Comparison of ENCODE assay signal across 9 cellular contexts in the genomic region with DNA sequence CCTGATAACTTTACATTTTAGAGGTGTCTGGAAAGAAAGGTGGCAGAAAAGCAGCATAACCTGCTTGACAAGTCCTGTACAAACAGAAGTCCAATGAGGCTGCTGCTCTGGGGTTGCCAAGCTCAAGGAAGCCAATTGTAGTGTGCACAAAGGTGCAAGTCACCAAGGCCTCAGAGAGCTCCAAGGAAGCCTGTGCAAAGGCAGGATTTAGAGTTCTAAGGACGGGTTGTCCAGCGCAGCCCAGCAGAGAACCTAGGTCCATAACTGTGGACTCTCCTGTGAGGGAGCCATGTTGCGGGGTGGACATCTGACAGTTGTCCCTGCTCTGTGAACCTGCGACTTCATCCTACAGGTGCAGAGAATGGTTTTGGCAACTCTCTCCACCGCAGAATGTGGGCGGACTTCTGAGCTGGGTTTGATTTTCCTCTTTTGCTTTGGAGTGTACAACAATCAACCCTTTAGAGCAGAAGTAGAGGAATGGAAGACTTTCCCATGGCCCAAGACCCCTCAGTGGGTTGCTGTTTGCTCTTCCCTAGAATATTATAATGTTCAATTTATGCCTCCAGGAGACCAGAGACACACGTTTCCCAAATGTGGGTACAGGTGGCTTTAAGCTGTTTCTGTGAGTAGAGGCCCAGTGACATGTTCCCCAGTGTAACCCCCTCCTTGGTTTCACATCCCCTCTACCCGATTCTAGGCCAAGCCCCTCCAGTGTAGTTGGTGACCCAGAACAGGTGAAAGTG.
DNase-seq lines count a peak whose midpoint lies in the region; ATAC-seq, FAIRE-seq and TF ChIP-seq lines count a peak whose summit lies in the region.
"Had no signal": no experiment of that assay in that cellular context is flagged by ENCODE, and none has a peak within 500 bp of the region (broad histone marks: within the 10 kb centered on the region; RNA-seq: fewer than 3 reads in every experiment).

No MANE protein-coding gene starts in this region.

- peaks cover 89% of the 10 kb centered on the region for H3K79me2 ChIP-seq in astrocyte (ENCODE audit: insufficient read depth, low read length)

- H3K4me2 ChIP-seq in astrocyte (ENCODE audit: low read length) = peak overlapping the region; percentile 61

- no peak for TF ChIP-seq EP300 in sigmoid colon (IDR thresholded peaks at IDR 0.05)

- H3K4me1 ChIP-seq in astrocyte (ENCODE audit: insufficient read depth, low read length) (peaks cover 26% of the 10 kb centered on the region), sigmoid colon (peaks cover 0 to 74% (median 57%) of the 10 kb centered on the region in 4 donors), right atrium auricular region (peaks cover 0 to 2% of the 10 kb centered on the region in 2 donors)

- H3K27me3 ChIP-seq in astrocyte (ENCODE audit: insufficient read depth, low read length) (no peaks in the 10 kb centered on the region), sigmoid colon (no peaks in the 10 kb centered on the region), right atrium auricular region (no peaks in the 10 kb centered on the region)

- H3K9me3 ChIP-seq in astrocyte (ENCODE audit: insufficient read depth, low read depth, low read length) (no peaks in the 10 kb centered on the region), sigmoid colon (no peaks in the 10 kb centered on the region), right atrium auricular region (no peaks in the 10 kb centered on the region)

- peaks cover 15% of the 10 kb centered on the region for H3K36me3 Mint-ChIP-seq in astrocyte (ENCODE audit: low read depth, unreplicated experiment)

- peak overlapping the region; percentile 67 for H3K27ac ChIP-seq in astrocyte (ENCODE audit: low read depth, low read length)
- H3K27ac ChIP-seq in sigmoid colon = peak overlapping the region; percentile 12 to 73 (median 59)
- H3K27ac ChIP-seq in right atrium auricular region = no peak overlapping the region
- no peak overlapping the region for H3K27ac ChIP-seq in caudate nucleus (ENCODE audit: low read depth, low read length)

- TF ChIP-seq CTCF in astrocyte (IDR thresholded peaks at IDR 0.05; ENCODE audit: insufficient read depth, low read depth, low read length) = no peak
- no peak for TF ChIP-seq CTCF in sigmoid colon (IDR thresholded peaks at IDR 0.05)
- TF ChIP-seq CTCF in D721Med (IDR thresholded peaks at IDR 0.05; ENCODE audit: insufficient read depth, missing control alignments) = no peak
- no peak for TF ChIP-seq CTCF in right atrium auricular region (IDR thresholded peaks at IDR 0.05)

- ATAC-seq in HG03280 (IDR thresholded peaks at IDR 0.05; ENCODE audit: unreplicated experiment) = peak; percentile 39

- H3K27ac Mint-ChIP-seq in astrocyte (ENCODE audit: unreplicated experiment) = peak overlapping the region; percentile 63

- H3K4me3 ChIP-seq in astrocyte (ENCODE audit: insufficient read depth, low read depth, low read length) (no peak overlapping the region), sigmoid colon (no peak overlapping the region), right atrium auricular region (no peak overlapping the region)

- H3K4me1 Mint-ChIP-seq in astrocyte (ENCODE audit: low read depth, unreplicated experiment) = peaks cover 60% of the 10 kb centered on the region

- H2AFZ ChIP-seq in astrocyte (ENCODE audit: low read depth, low read length) = no peak overlapping the region

- FAIRE-seq in astrocyte (lab: Jason Lieb, UNC) = no peak
- no peak for FAIRE-seq in D721Med (lab: Jason Lieb, UNC)
- FAIRE-seq: A204.1 had no signal

- H3K36me3 ChIP-seq in astrocyte (ENCODE audit: insufficient read depth, low read length) = no peaks in the 10 kb centered on the region
- H3K36me3 ChIP-seq in sigmoid colon = no peaks in the 10 kb centered on the region
- no peaks in the 10 kb centered on the region for H3K36me3 ChIP-seq in right atrium auricular region

- intact Hi-C loops in sigmoid colon (cut with DNase I) = no loop called here

- no peaks in the 10 kb centered on the region for H3K27me3 Mint-ChIP-seq in astrocyte (ENCODE audit: low read depth, unreplicated experiment)

- DNase-seq in NCI-H1417 (lab: John Stamatoyannopoulos, UW) = peak in 2 of 3 experiments; percentile 52 to 81
- DNase-seq in NCI-H1417 treated with DMSO at 0.1 percent for 48 hours (lab: John Stamatoyannopoulos, UW) = no peak
- no peak for DNase-seq in astrocyte (ENCODE audit: low read depth)
- no peak for DNase-seq in sigmoid colon
- DNase-seq in D721Med (ENCODE audit: insufficient read length, low spot score) = no peak
- DNase-seq in right atrium auricular region (ENCODE audit: low spot score) = no peak
- no peak for DNase-seq in caudate nucleus (lab: John Stamatoyannopoulos, UW)

- WGBS in sigmoid colon, 2 donors = 15 to 53% methylated on average over 8 of the region's 8 CpGs

- no peak overlapping the region for H3K4me3 Mint-ChIP-seq in astrocyte (ENCODE audit: unreplicated experiment)

- no peaks in the 10 kb centered on the region for H3K9me3 Mint-ChIP-seq in astrocyte (ENCODE audit: unreplicated experiment)

- no peak for TF ChIP-seq POLR2A in sigmoid colon (IDR thresholded peaks at IDR 0.05)

- H4K20me1 ChIP-seq in astrocyte (ENCODE audit: insufficient read depth, low read length) = peaks cover 10% of the 10 kb centered on the region

- peak overlapping the region; percentile 22 for H3K9ac ChIP-seq in astrocyte (ENCODE audit: low read length)

Comparison
In these comparisons a context has a peak if more than half of its experiments do, and no peak if none do; other contexts are left out.
1. DNase-seq: peak in NCI-H1417 (2 of 3); none in NCI-H1417 treated with DMSO at 0.1 percent for 48 hours (single experiment), astrocyte (single experiment), sigmoid colon (single experiment), D721Med (single experiment), right atrium auricular region (single experiment) and caudate nucleus (0 of 61).
2. H3K27ac ChIP-seq: peak in astrocyte (single experiment) and sigmoid colon (4 of 4); none in right atrium auricular region (0 of 2) and caudate nucleus (single experiment).